In genomic region chr20:10864076-10864672, GRCh38 we compare ENCODE assay signal across 10 cellular contexts.
A peak's percentile ranks its signal among the peaks of the same experiment; 100 is the strongest.
DNase-seq lines count a peak whose midpoint lies in the region; ATAC-seq, FAIRE-seq and TF ChIP-seq lines count a peak whose summit lies in the region.
"Had no signal": no experiment of that assay in that cellular context is flagged by ENCODE, and none has a peak within 500 bp of the region (broad histone marks: within the 10 kb centered on the region; RNA-seq: fewer than 3 reads in every experiment).

No MANE protein-coding gene starts in this region.

- intact Hi-C loops in body of pancreas (cut with DNase I) (no loop called here), lower lobe of right lung (cut with DNase I) (no loop called here)
- intact Hi-C loops in activated T-helper 1 cell treated with anti-CD3 and anti-CD28 coated beads, Interleukin-12 subunit alpha, Interleukin-12 subunit beta, Interleukin-2, Interleukin-4 antibody, amounts not matched to agents 30 ng/mL and 10 ng/mL and 1 ng/mL, durations not matched to agents 14 hours and 24 hours and 36 hours (cut with micrococcal nuclease) = no loop called here

- no peaks in the 10 kb centered on the region for H3K4me1 Mint-ChIP-seq in activated T-helper 1 cell treated with anti-CD3 and anti-CD28 coated beads, Interleukin-12 subunit alpha, Interleukin-12 subunit beta, Interleukin-2, Interleukin-4 antibody, amounts not matched to agents 30 ng/mL and 10 ng/mL and 1 ng/mL, durations not matched to agents 14 hours and 24 hours and 36 hours (ENCODE audit: low read depth)

- TF ChIP-seq POLR2A in body of pancreas (IDR thresholded peaks at IDR 0.05) = no peak

- peaks cover 54% of the 10 kb centered on the region for H3K4me1 ChIP-seq in body of pancreas
- peaks cover 11% of the 10 kb centered on the region for H3K4me1 ChIP-seq in lower lobe of right lung

- H3K27me3 ChIP-seq in body of pancreas = no peaks in the 10 kb centered on the region
- H3K27me3 ChIP-seq in lower lobe of right lung (ENCODE audit: low read depth) = no peaks in the 10 kb centered on the region

- no peak overlapping the region for H3K4me3 Mint-ChIP-seq in activated T-helper 1 cell treated with anti-CD3 and anti-CD28 coated beads, Interleukin-12 subunit alpha, Interleukin-12 subunit beta, Interleukin-2, Interleukin-4 antibody, amounts not matched to agents 30 ng/mL and 10 ng/mL and 1 ng/mL, durations not matched to agents 14 hours and 24 hours and 36 hours
- H3K4me3 Mint-ChIP-seq: activated naive CD8-positive, alpha-beta T cell had no signal

- no peak overlapping the region for H3K27ac Mint-ChIP-seq in activated T-helper 1 cell treated with anti-CD3 and anti-CD28 coated beads, Interleukin-12 subunit alpha, Interleukin-12 subunit beta, Interleukin-2, Interleukin-4 antibody, amounts not matched to agents 30 ng/mL and 10 ng/mL and 1 ng/mL, durations not matched to agents 14 hours and 24 hours and 36 hours
- H3K27ac Mint-ChIP-seq: activated naive CD8-positive, alpha-beta T cell had no signal

- no peaks in the 10 kb centered on the region for H3K9me3 Mint-ChIP-seq in activated T-helper 1 cell treated with anti-CD3 and anti-CD28 coated beads, Interleukin-12 subunit alpha, Interleukin-12 subunit beta, Interleukin-2, Interleukin-4 antibody, amounts not matched to agents 30 ng/mL and 10 ng/mL and 1 ng/mL, durations not matched to agents 14 hours and 24 hours and 36 hours

- H3K27me3 Mint-ChIP-seq in activated T-helper 1 cell treated with anti-CD3 and anti-CD28 coated beads, Interleukin-12 subunit alpha, Interleukin-12 subunit beta, Interleukin-2, Interleukin-4 antibody, amounts not matched to agents 30 ng/mL and 10 ng/mL and 1 ng/mL, durations not matched to agents 14 hours and 24 hours and 36 hours (ENCODE audit: insufficient read depth) = no peaks in the 10 kb centered on the region
- H3K27me3 Mint-ChIP-seq: activated naive CD8-positive, alpha-beta T cell had no signal

- no peaks in the 10 kb centered on the region for H3K36me3 Mint-ChIP-seq in activated T-helper 1 cell treated with anti-CD3 and anti-CD28 coated beads, Interleukin-12 subunit alpha, Interleukin-12 subunit beta, Interleukin-2, Interleukin-4 antibody, amounts not matched to agents 30 ng/mL and 10 ng/mL and 1 ng/mL, durations not matched to agents 14 hours and 24 hours and 36 hours (ENCODE audit: low read depth)
- H3K36me3 Mint-ChIP-seq: activated naive CD8-positive, alpha-beta T cell had no signal

- DNase-seq in SIG-M5 treated with dmso at 0.1 percent for 504 hours (lab: John Stamatoyannopoulos, UW; ENCODE audit: unreplicated experiment) (peak; percentile 12), SIG-M5 (lab: John Stamatoyannopoulos, UW) (no peak), body of pancreas (peak; percentile 64 to 84 (median 75)), lower lobe of right lung (peak; percentile 59), frontal cortex (ENCODE audit: low spot score in 2 of 2) (no peak)
- no peak for DNase-seq in activated CD8-positive, alpha-beta memory T cell treated with anti-CD3 and anti-CD28 coated beads, Interleukin-2, amount 50 U/mL, for 48 hours
- DNase-seq in activated T-helper 1 cell treated with anti-CD3 and anti-CD28 coated beads, Interleukin-12 subunit alpha, Interleukin-12 subunit beta, Interleukin-2, Interleukin-4 antibody, amounts not matched to agents 30 ng/mL and 10 ng/mL and 1 ng/mL, durations not matched to agents 14 hours and 24 hours and 36 hours (ENCODE audit: low spot score) = no peak

- H3K27ac ChIP-seq in body of pancreas = peak overlapping the region; percentile 3 to 66 (median 62)
- no peak overlapping the region for H3K27ac ChIP-seq in lower lobe of right lung

- peak in 1 of 7 experiments; percentile 7 for TF ChIP-seq CTCF in body of pancreas (IDR thresholded peaks at IDR 0.05)
- TF ChIP-seq CTCF in lower lobe of right lung (IDR thresholded peaks at IDR 0.05) = no peak

- no peaks in the 10 kb centered on the region for H3K9me3 ChIP-seq in body of pancreas
- no peaks in the 10 kb centered on the region for H3K9me3 ChIP-seq in lower lobe of right lung

- no peaks in the 10 kb centered on the region for H3K36me3 ChIP-seq in body of pancreas (replicated peaks in 1 of 2; ENCODE audit: insufficient read depth in 1 of 2, low read depth in 2 of 2)
- no peaks in the 10 kb centered on the region for H3K36me3 ChIP-seq in lower lobe of right lung

- 10 to 11% methylated on average over 8 of the region's 8 CpGs for WGBS in body of pancreas, 2 donors

- peak; percentile 69 for ATAC-seq in body of pancreas
- peak; percentile 81 to 90 for ATAC-seq in lower lobe of right lung
- ATAC-seq in HG02938 (IDR thresholded peaks at IDR 0.05; ENCODE audit: unreplicated experiment) = no peak

- FAIRE-seq in frontal cortex (lab: Jason Lieb, UNC) = no peak
- FAIRE-seq: islet of Langerhans had no signal

- H3K4me3 ChIP-seq in body of pancreas = no peak overlapping the region
- peak overlapping the region; percentile 10 for H3K4me3 ChIP-seq in lower lobe of right lung

Comparison
In these comparisons a context has a peak if more than half of its experiments do, and no peak if none do; other contexts are left out.
1. DNase-seq: peak in SIG-M5 treated with dmso at 0.1 percent for 504 hours (single experiment), body of pancreas (4 of 4) and lower lobe of right lung (single experiment); none in SIG-M5 (single experiment), activated CD8-positive, alpha-beta memory T cell treated with anti-CD3 and anti-CD28 coated beads, Interleukin-2, amount 50 U/mL, for 48 hours (single experiment), frontal cortex (0 of 2) and activated T-helper 1 cell treated with anti-CD3 and anti-CD28 coated beads, Interleukin-12 subunit alpha, Interleukin-12 subunit beta, Interleukin-2, Interleukin-4 antibody, amounts not matched to agents 30 ng/mL and 10 ng/mL and 1 ng/mL, durations not matched to agents 14 hours and 24 hours and 36 hours (single experiment).